In the genomic region with DNA sequence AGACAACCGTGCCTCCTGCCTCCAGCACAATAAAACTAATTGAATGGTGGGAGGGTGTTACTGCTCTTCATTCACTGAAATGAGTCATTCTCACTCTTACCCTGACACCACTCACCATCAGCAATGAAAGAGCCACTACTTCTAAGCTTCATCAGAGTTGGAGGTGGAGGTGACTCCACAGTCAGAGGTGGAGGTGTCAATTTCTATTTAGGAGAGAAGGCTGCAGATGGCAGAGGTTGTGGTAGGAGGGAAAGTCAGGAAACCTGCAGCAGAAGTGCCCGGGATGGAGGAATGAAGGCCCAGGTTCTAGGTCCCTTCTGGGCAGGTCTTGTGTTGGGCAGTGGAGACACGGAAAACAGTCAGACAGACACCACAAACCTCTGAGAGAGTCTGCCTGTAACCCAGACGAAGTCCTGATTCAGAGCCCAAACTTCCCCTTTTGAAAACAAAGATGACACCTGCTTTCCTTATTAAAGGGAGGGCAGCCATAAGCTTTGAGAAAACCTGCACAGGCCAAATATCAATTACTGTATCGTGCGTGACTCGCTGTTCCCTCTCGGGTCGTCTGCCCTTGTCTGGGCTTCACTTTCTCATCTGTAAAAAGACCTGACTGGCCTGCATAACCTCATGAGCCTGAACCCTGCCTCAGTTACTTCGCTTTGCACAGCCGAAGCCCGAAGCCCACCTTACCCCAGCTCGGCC, we compare ENCODE assay signal across 8 cellular contexts. TPM values are rescaled to one million over a fixed set of nuclear protein-coding genes. Genes with fewer than 3 reads are reported as not detected.
A peak's percentile ranks its signal among the peaks of the same experiment; 100 is the strongest.
DNase-seq lines count a peak whose midpoint lies in the region; ATAC-seq, FAIRE-seq and TF ChIP-seq lines count a peak whose summit lies in the region.

No MANE protein-coding gene starts in this region.

- in situ Hi-C loops in G401 (cut with HindIII; ENCODE audit: low sequenced_read_pairs): loop anchor here (25.0 kb wide), 1 partner anchor 151 kb away; no protein-coding TSS in a partner anchor

- H3K4me1 ChIP-seq in kidney (ENCODE audit: control insufficient read depth in 1 of 2, insufficient read depth in 1 of 2, low read depth in 1 of 2, low read length in 2 of 2): peaks cover 10 to 20% of the 10 kb centered on the region in 2 donors

- DNase-seq in G401 (ENCODE audit: low spot score) (peak; percentile 24), MV-4-11 (lab: John Stamatoyannopoulos, UW) (peak; percentile 78), kidney (no peak), NCI-H774 (lab: John Stamatoyannopoulos, UW) (no peak)
- DNase-seq in stimulated activated effector memory CD8-positive, alpha-beta T cell treated with anti-CD3 and anti-CD28 coated beads, Interleukin-12 subunit alpha, Interleukin-12 subunit beta, amount 100 ng/mL, for 72 hours (ENCODE audit: low spot score in 2 of 2): peak in 1 of 2 donors; percentile 64

- H3K36me3 Mint-ChIP-seq in activated naive CD4-positive, alpha-beta T cell treated with anti-CD3 and anti-CD28 coated beads, Interleukin-2, amount 50 U/mL, for 24 hours: no peaks in the 10 kb centered on the region
- peaks cover 20% of the 10 kb centered on the region for H3K36me3 Mint-ChIP-seq in stimulated activated effector memory CD8-positive, alpha-beta T cell treated with anti-CD3 and anti-CD28 coated beads, Interleukin-12 subunit alpha, Interleukin-12 subunit beta, amount 100 ng/mL, for 72 hours

- H3K27me3 Mint-ChIP-seq in activated naive CD4-positive, alpha-beta T cell treated with anti-CD3 and anti-CD28 coated beads, Interleukin-2, amount 50 U/mL, for 24 hours: no peaks in the 10 kb centered on the region

- H3K9me3 ChIP-seq in kidney (ENCODE audit: control insufficient read depth in 1 of 2, low read length in 2 of 2): no peaks in the 10 kb centered on the region

- peak overlapping the region; percentile 87 for H3K4me3 Mint-ChIP-seq in activated naive CD4-positive, alpha-beta T cell treated with anti-CD3 and anti-CD28 coated beads, Interleukin-2, amount 50 U/mL, for 24 hours
- peak overlapping the region; percentile 88 for H3K4me3 Mint-ChIP-seq in stimulated activated effector memory CD8-positive, alpha-beta T cell treated with anti-CD3 and anti-CD28 coated beads, Interleukin-12 subunit alpha, Interleukin-12 subunit beta, amount 100 ng/mL, for 72 hours

- no peaks in the 10 kb centered on the region for H3K36me3 ChIP-seq in kidney (ENCODE audit: control insufficient read depth in 1 of 2, insufficient read depth in 2 of 2, low read length in 2 of 2)

- peak overlapping the region; percentile 71 to 85 for H3K9ac ChIP-seq in kidney (ENCODE audit: low read length in 2 of 2)

- H3K27ac Mint-ChIP-seq in activated naive CD4-positive, alpha-beta T cell treated with anti-CD3 and anti-CD28 coated beads, Interleukin-2, amount 50 U/mL, for 24 hours: peak overlapping the region; percentile 93
- H3K27ac Mint-ChIP-seq in stimulated activated effector memory CD8-positive, alpha-beta T cell treated with anti-CD3 and anti-CD28 coated beads, Interleukin-12 subunit alpha, Interleukin-12 subunit beta, amount 100 ng/mL, for 72 hours: peak overlapping the region; percentile 90

- peaks cover 55% of the 10 kb centered on the region for H3K4me1 Mint-ChIP-seq in activated naive CD4-positive, alpha-beta T cell treated with anti-CD3 and anti-CD28 coated beads, Interleukin-2, amount 50 U/mL, for 24 hours
- peaks cover 63% of the 10 kb centered on the region for H3K4me1 Mint-ChIP-seq in stimulated activated effector memory CD8-positive, alpha-beta T cell treated with anti-CD3 and anti-CD28 coated beads, Interleukin-12 subunit alpha, Interleukin-12 subunit beta, amount 100 ng/mL, for 72 hours

- H3K4me3 ChIP-seq in kidney (ENCODE audit: low read length in 2 of 2): peak overlapping the region; percentile 86 to 88

- ATAC-seq in stimulated activated effector memory CD8-positive, alpha-beta T cell treated with anti-CD3 and anti-CD28 coated beads, Interleukin-12 subunit alpha, Interleukin-12 subunit beta, amount 100 ng/mL, for 72 hours: peak; percentile 63
- ATAC-seq in GM18505 (IDR thresholded peaks at IDR 0.05; ENCODE audit: unreplicated experiment) (no peak), HG02623 (IDR thresholded peaks at IDR 0.05; ENCODE audit: unreplicated experiment) (no peak)

- no peak for FAIRE-seq in kidney (lab: Jason Lieb, UNC)

- H3K9me3 Mint-ChIP-seq in activated naive CD4-positive, alpha-beta T cell treated with anti-CD3 and anti-CD28 coated beads, Interleukin-2, amount 50 U/mL, for 24 hours: no peaks in the 10 kb centered on the region
- no peaks in the 10 kb centered on the region for H3K9me3 Mint-ChIP-seq in stimulated activated effector memory CD8-positive, alpha-beta T cell treated with anti-CD3 and anti-CD28 coated beads, Interleukin-12 subunit alpha, Interleukin-12 subunit beta, amount 100 ng/mL, for 72 hours

- no peak for TF ChIP-seq CTCF in kidney (IDR thresholded peaks at IDR 0.05; ENCODE audit: borderline replicate concordance, extremely low read depth, insufficient read depth)

- TF ChIP-seq POLR2A in GM18505 (IDR thresholded peaks at IDR 0.05; ENCODE audit: borderline replicate concordance, extremely low read depth, insufficient read depth, insufficient read length): no peak

- intact Hi-C loops in kidney (cut with DNase I): loop anchor here (10.0 kb wide), 2 partner anchors 143 to 363 kb away; no protein-coding TSS in a partner anchor

- H3K27ac ChIP-seq in kidney (ENCODE audit: low read depth in 2 of 2, low read length in 2 of 2): peak overlapping the region in 1 of 2 donors; percentile 61

RNA-seq across cellular contexts. Expression of a gene that starts 0.7 kb away (rescaled TPM):
- 78.5 and 84.5 TPM in 2 replicates for total RNA-seq in G401 (2014; rRNA removed; shearing (Covaris generic))
- 27.0 TPM for total RNA-seq in kidney
- polyA plus RNA-seq in kidney (ENCODE audit: insufficient read depth, low read depth, low replicate concordance): 52.1 TPM

RNA-seq across cellular contexts. Expression of a gene that starts 0.9 kb away (rescaled TPM):
- total RNA-seq in G401 (2014; rRNA removed; shearing (Covaris generic)): 6.7 and 10.8 TPM in 2 replicates
- total RNA-seq in kidney: 8.7 TPM
- 3.4 TPM for polyA plus RNA-seq in kidney (ENCODE audit: insufficient read depth, low read depth, low replicate concordance)

RNA-seq across cellular contexts. Expression of a gene that starts 49.4 kb away (rescaled TPM):
- total RNA-seq in G401 (2014; rRNA removed; shearing (Covaris generic)): 33.2 and 41.0 TPM in 2 replicates
- 39.2 TPM for total RNA-seq in kidney
- 49.3 TPM for polyA plus RNA-seq in kidney (ENCODE audit: insufficient read depth, low read depth, low replicate concordance)

Comparison
In these comparisons a context has a peak if more than half of its experiments do, and no peak if none do; other contexts are left out.
1. DNase-seq: peak in G401 (single experiment) and MV-4-11 (single experiment); none in kidney (single experiment) and NCI-H774 (single experiment).